12 cellular contexts compared by ENCODE assay signal in the genomic region with DNA sequence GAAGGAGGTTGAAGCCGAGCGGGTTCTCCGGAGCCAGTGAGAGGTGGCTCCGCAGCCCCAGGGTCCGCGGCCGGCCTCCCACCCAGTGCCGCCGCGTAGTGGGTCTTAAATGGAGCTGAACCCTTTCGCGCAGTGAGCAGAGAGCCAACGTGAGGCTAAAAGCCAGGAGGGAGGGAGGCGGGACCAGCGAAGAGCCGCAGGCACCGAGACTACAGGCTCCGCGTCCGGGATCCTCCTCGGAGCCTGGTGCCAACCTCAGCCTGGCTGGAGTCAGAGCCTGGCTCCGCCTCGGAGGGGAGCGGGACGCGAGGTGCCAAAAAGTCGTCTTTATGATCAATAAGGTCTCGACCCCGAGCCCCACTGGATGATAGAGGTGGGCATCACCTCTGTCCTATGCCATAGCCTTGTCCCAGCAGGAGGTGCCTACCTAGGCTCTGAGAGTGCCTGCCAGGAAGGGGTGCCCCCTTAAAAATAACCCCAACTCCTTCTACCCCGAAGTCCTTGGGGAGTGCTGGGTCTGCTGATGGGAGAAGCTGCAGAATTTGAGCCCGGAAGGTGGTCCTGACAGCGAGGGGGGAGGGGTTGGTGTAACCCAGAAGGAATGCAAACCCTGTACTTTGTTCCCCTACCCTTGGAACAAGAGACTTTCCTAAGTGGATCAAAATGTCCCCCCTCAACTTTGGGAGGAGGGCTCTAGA. TPM values are rescaled to one million over a fixed set of nuclear protein-coding genes. Genes with fewer than 3 reads are reported as not detected.
DNase-seq lines count a peak whose midpoint lies in the region; ATAC-seq and TF ChIP-seq lines count a peak whose summit lies in the region.
"Had no signal": no experiment of that assay in that cellular context is flagged by ENCODE, and none has a peak within 500 bp of the region (broad histone marks: within the 10 kb centered on the region; RNA-seq: fewer than 3 reads in every experiment).

No MANE protein-coding gene starts in this region.

- H3K27me3 Mint-ChIP-seq in brain (peaks cover 87% of the 10 kb centered on the region), nephron progenitor cell (ENCODE audit: low read depth, poor library complexity) (peaks cover 98% of the 10 kb centered on the region), immature natural killer cell (ENCODE audit: low read depth in 3 of 3) (peaks cover 9 to 16% (median 14%) of the 10 kb centered on the region in 3 donors)

- TF ChIP-seq CTCF in brain (conservative IDR thresholded peaks at IDR 0.05) (no peak), nephron progenitor cell (IDR thresholded peaks at IDR 0.05) (no peak)

- H3K4me3 Mint-ChIP-seq in brain (peak overlapping the region; percentile 88 to 94 (median 90)), nephron progenitor cell (peak overlapping the region; percentile 74), immature natural killer cell (no peak overlapping the region)

- ATAC-seq in GM21825 (IDR thresholded peaks at IDR 0.05; ENCODE audit: unreplicated experiment): no peak
- ATAC-seq: stimulated activated memory B cell treated with anti-CD40 and anti-IgM and Interleukin-4, amounts not matched to agents 10 μg/mL and 1 μg/mL and 100 μg/mL, for 72 hours had no signal

- DNase-seq in DMS79 treated with DMSO at 0.1 percent for 48 hours (lab: John Stamatoyannopoulos, UW) (peak; percentile 68), NCI-H1105 treated with DMSO at 0.1 percent for 48 hours (lab: John Stamatoyannopoulos, UW) (peak; percentile 75), nephron progenitor cell (no peak), LoVo (ENCODE audit: low spot score) (no peak), immature natural killer cell (no peak), COLO829 (ENCODE audit: low spot score) (no peak)
- DNase-seq: Calu3, NCI-H146 had no signal

- peaks cover 0 to 6% (median 0%) of the 10 kb centered on the region in 5 experiments for H3K9me3 Mint-ChIP-seq in brain
- no peaks in the 10 kb centered on the region for H3K9me3 Mint-ChIP-seq in nephron progenitor cell
- H3K9me3 Mint-ChIP-seq in immature natural killer cell: peaks cover 0 to 2% (median 0%) of the 10 kb centered on the region in 6 donors
- H3K9me3 Mint-ChIP-seq: memory B cell; stimulated activated memory B cell treated with anti-CD40 and anti-IgM and Interleukin-4, amounts not matched to agents 10 μg/mL and 1 μg/mL and 100 μg/mL, for 72 hours had no signal

- H3K36me3 Mint-ChIP-seq in brain: no peaks in the 10 kb centered on the region
- no peaks in the 10 kb centered on the region for H3K36me3 Mint-ChIP-seq in nephron progenitor cell (ENCODE audit: low read depth)
- H3K36me3 Mint-ChIP-seq in immature natural killer cell: no peaks in the 10 kb centered on the region
- H3K36me3 Mint-ChIP-seq: memory B cell; stimulated activated memory B cell treated with anti-CD40 and anti-IgM and Interleukin-4, amounts not matched to agents 10 μg/mL and 1 μg/mL and 100 μg/mL, for 72 hours had no signal

- H3K27ac Mint-ChIP-seq in brain (peak overlapping the region in 4 of 5 experiments; percentile 61 to 97 (median 78)), nephron progenitor cell (no peak overlapping the region), immature natural killer cell (no peak overlapping the region)
- H3K27ac Mint-ChIP-seq: memory B cell; stimulated activated memory B cell treated with anti-CD40 and anti-IgM and Interleukin-4, amounts not matched to agents 10 μg/mL and 1 μg/mL and 100 μg/mL, for 72 hours had no signal

- H3K4me1 Mint-ChIP-seq in brain (peaks cover 50% of the 10 kb centered on the region), nephron progenitor cell (peaks cover 25% of the 10 kb centered on the region), immature natural killer cell (peaks cover 0 to 5% of the 10 kb centered on the region in 2 donors)

RNA-seq across cellular contexts. Expression of gene IGSF21, which starts 1.6 kb away (rescaled TPM):
- polyA plus RNA-seq in brain (ENCODE audit: insufficient read depth, low read depth, low replicate concordance): 25.5 TPM
- polyA plus RNA-seq in immature natural killer cell: not detected

Comparison
In these comparisons a context has a peak if more than half of its experiments do, and no peak if none do; other contexts are left out.
1. DNase-seq: peak in DMS79 treated with DMSO at 0.1 percent for 48 hours (single experiment) and NCI-H1105 treated with DMSO at 0.1 percent for 48 hours (single experiment); none in nephron progenitor cell (single experiment), LoVo (single experiment), immature natural killer cell (0 of 3) and COLO829 (single experiment).
2. H3K27ac Mint-ChIP-seq: peak in brain (4 of 5); none in nephron progenitor cell (single experiment) and immature natural killer cell (0 of 6).
3. H3K4me3 Mint-ChIP-seq: peak in brain (5 of 5) and nephron progenitor cell (single experiment); none in immature natural killer cell (0 of 5).
4. RNA of gene IGSF21, which starts 1.6 kb away (polyA plus RNA-seq): 25.5 TPM in brain (single experiment); not detected in immature natural killer cell; every median in the first group is over 10 times any median in the second.